ENCODE assay signal across 27 cellular contexts in genomic region chrX:6313356-6313755, GRCh38.
"Had no signal": no experiment of that assay in that cellular context is flagged by ENCODE, and none has a peak within 500 bp of the region (broad histone marks: within the 10 kb centered on the region; RNA-seq: fewer than 3 reads in every experiment).

No MANE protein-coding gene starts in this region.

- H3K4me2 ChIP-seq: smooth muscle cell had no signal

- H3K9me3 ChIP-seq: left lung, lower lobe of right lung, mucosa of descending colon, ovary, right atrium auricular region, right lobe of liver, testis, thyroid gland, transverse colon, upper lobe of left lung, vagina had no signal

- H3K4me1 Mint-ChIP-seq: naive thymus-derived CD4-positive, alpha-beta T cell had no signal

- H3K36me3 ChIP-seq: left lung, lower lobe of right lung, ovary, right atrium auricular region, right lobe of liver, stomach, thyroid gland, transverse colon, upper lobe of left lung, vagina had no signal

- ATAC-seq: left colon; left lung; lower lobe of right lung; mucosa of descending colon; naive thymus-derived CD4-positive, alpha-beta T cell; natural killer cell treated with Interleukin-12 subunit alpha and Interleukin-12 subunit beta and Interleukin-15 and Interleukin-18, amount 100 ng/mL, for 72 hours; right lobe of liver; stimulated activated naive B cell treated with anti-CD40 and anti-IgM and Interleukin-4, amounts not matched to agents 10 μg/mL and 1 μg/mL and 100 μg/mL, for 72 hours; stimulated activated naive CD8-positive, alpha-beta T cell treated with anti-CD3 and anti-CD28 coated beads, Interleukin-15, Interleukin-2, amounts not matched to agents 100 U/mL and 50 U/mL, for 24 hours had no signal

- H3K27ac Mint-ChIP-seq: naive thymus-derived CD4-positive, alpha-beta T cell; natural killer cell treated with Interleukin-12 subunit alpha and Interleukin-12 subunit beta and Interleukin-15 and Interleukin-18, amount 100 ng/mL, for 72 hours; progenitor cell of endocrine pancreas; stimulated activated naive B cell treated with anti-CD40 and anti-IgM and Interleukin-4, amounts not matched to agents 10 μg/mL and 1 μg/mL and 100 μg/mL, for 72 hours had no signal

- H3K36me3 Mint-ChIP-seq: naive thymus-derived CD4-positive, alpha-beta T cell; natural killer cell treated with Interleukin-12 subunit alpha and Interleukin-12 subunit beta and Interleukin-15 and Interleukin-18, amount 100 ng/mL, for 72 hours; stimulated activated naive B cell treated with anti-CD40 and anti-IgM and Interleukin-4, amounts not matched to agents 10 μg/mL and 1 μg/mL and 100 μg/mL, for 72 hours had no signal

- H3K27me3 Mint-ChIP-seq: natural killer cell treated with Interleukin-12 subunit alpha and Interleukin-12 subunit beta and Interleukin-15 and Interleukin-18, amount 100 ng/mL, for 72 hours; progenitor cell of endocrine pancreas had no signal

- DNase-seq: hippocampal formation; kidney glomerular epithelial cell; left colon; left lung; lower lobe of right lung; mammary epithelial cell; mesenchymal stem cell; midbrain; mucosa of descending colon; naive thymus-derived CD4-positive, alpha-beta T cell; ovary; right lobe of liver; stimulated activated CD4-positive, alpha-beta T cell treated with anti-CD3 and anti-CD28 coated beads, Interleukin-1b, Interleukin-23, amount 100 ng/mL, for 48 hours; stimulated activated CD4-positive, alpha-beta T cell treated with anti-CD3 and anti-CD28 coated beads, Interleukin-4, amount 100 ng/mL, for 1 hour; stimulated activated naive B cell treated with anti-CD40 and anti-IgM and Interleukin-4, amounts not matched to agents 10 μg/mL and 1 μg/mL and 100 μg/mL, for 72 hours; stimulated activated naive CD8-positive, alpha-beta T cell treated with anti-CD3 and anti-CD28 coated beads, Interleukin-15, Interleukin-2, amounts not matched to agents 100 U/mL and 50 U/mL, for 24 hours; stomach; testis; thyroid gland; transverse colon; upper lobe of left lung had no signal

- FAIRE-seq: keratinocyte had no signal

- H3K27ac ChIP-seq: left lung, lower lobe of right lung, ovary, right atrium auricular region, right lobe of liver, stomach, testis, thyroid gland, transverse colon, upper lobe of left lung, vagina had no signal

- H3K4me3 ChIP-seq: left lung, lower lobe of right lung, mucosa of descending colon, ovary, right atrium auricular region, right lobe of liver, smooth muscle cell, stomach, testis, thyroid gland, transverse colon, upper lobe of left lung, vagina had no signal

- H3K4me1 ChIP-seq: left lung, lower lobe of right lung, right atrium auricular region, right lobe of liver, stomach, testis, thyroid gland, transverse colon, upper lobe of left lung, vagina had no signal

- H3K27me3 ChIP-seq: left lung, ovary, right atrium auricular region, right lobe of liver, stomach, testis, thyroid gland, transverse colon, upper lobe of left lung, vagina had no signal

- H3K4me3 Mint-ChIP-seq: naive thymus-derived CD4-positive, alpha-beta T cell; natural killer cell treated with Interleukin-12 subunit alpha and Interleukin-12 subunit beta and Interleukin-15 and Interleukin-18, amount 100 ng/mL, for 72 hours; stimulated activated naive B cell treated with anti-CD40 and anti-IgM and Interleukin-4, amounts not matched to agents 10 μg/mL and 1 μg/mL and 100 μg/mL, for 72 hours had no signal
